ENCODE assay signal across 8 cellular contexts in the genomic region with DNA sequence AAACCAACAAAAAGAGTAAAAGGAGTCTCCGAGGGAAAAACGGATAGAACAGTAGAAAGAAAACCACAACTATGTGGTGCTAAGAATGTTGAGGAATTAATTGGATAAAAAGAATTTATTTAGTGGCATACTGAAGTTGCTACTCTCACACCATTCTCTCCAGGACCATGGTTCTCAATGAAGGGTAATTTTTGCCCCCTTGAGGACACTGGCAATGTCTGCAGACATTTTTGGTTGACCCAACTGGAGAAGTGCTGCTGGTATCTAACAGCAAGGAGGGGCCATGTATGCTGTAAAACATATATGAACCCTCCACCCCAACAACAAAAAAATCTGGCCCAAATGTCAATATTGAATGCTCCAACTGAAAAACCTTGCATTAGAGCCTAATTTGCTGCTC.
DNase-seq lines count a peak whose midpoint lies in the region; ATAC-seq and TF ChIP-seq lines count a peak whose summit lies in the region.

No MANE protein-coding gene starts in this region.

- H3K27ac ChIP-seq in DND-41 (ENCODE audit: low read length) = no peak overlapping the region
- H3K27ac ChIP-seq in left lung = no peak overlapping the region

- no peaks in the 10 kb centered on the region for H4K20me1 ChIP-seq in DND-41 (ENCODE audit: insufficient read depth, low read length)

- TF ChIP-seq CTCF in DND-41 (IDR thresholded peaks at IDR 0.05; ENCODE audit: borderline replicate concordance, extremely low read depth, low read length, poor library complexity, severe bottlenecking) (peak; percentile 19), WTC11 (IDR thresholded peaks at IDR 0.05) (no peak), left lung (IDR thresholded peaks at IDR 0.05) (peak in 1 of 2 donors; percentile 6)

- H3K79me2 ChIP-seq in DND-41 (ENCODE audit: insufficient read depth, low read length) = peaks cover 6% of the 10 kb centered on the region; the same call in 1 of the 2 replicates

- H2AFZ ChIP-seq in DND-41 (ENCODE audit: low read depth, low read length) = no peak overlapping the region

- no peak overlapping the region for H3K9ac ChIP-seq in DND-41 (ENCODE audit: low read depth, low read length)

- H3K9me3 ChIP-seq in DND-41 (ENCODE audit: insufficient read depth, low read length, severe bottlenecking) (no peaks in the 10 kb centered on the region), left lung (no peaks in the 10 kb centered on the region)

- H3K27me3 Mint-ChIP-seq in WTC11 (ENCODE audit: low read depth) = no peaks in the 10 kb centered on the region
- H3K27me3 Mint-ChIP-seq in T-helper 2 cell treated with Interferon-gamma antibody and Interleukin-4, amounts not matched to agents 5 μg/mL and 100 μg/mL, for 36 hours (ENCODE audit: low read depth) = no peaks in the 10 kb centered on the region
- no peaks in the 10 kb centered on the region for H3K27me3 Mint-ChIP-seq in activated naive CD8-positive, alpha-beta T cell treated with anti-CD3 and anti-CD28 coated beads for 36 hours
- H3K27me3 Mint-ChIP-seq in activated T-helper 1 cell treated with anti-CD3 and anti-CD28 coated beads, Interleukin-12 subunit alpha, Interleukin-12 subunit beta, Interleukin-2, Interleukin-4 antibody, amounts not matched to agents 30 ng/mL and 10 ng/mL and 1 ng/mL, durations not matched to agents 14 hours and 24 hours and 36 hours (ENCODE audit: insufficient read depth) = no peaks in the 10 kb centered on the region

- CTCF ChIA-PET in WTC11 (lab: Charles Lee) = interaction anchor here (0.5 kb wide), 1 partner anchor 142 kb away, joined by 3 read pairs; no protein-coding TSS in a partner anchor

- POLR2A ChIA-PET in WTC11 (lab: Charles Lee) = no interaction called here

- H3K4me2 ChIP-seq in DND-41 (ENCODE audit: insufficient read depth, low read length) = no peak overlapping the region

- peaks cover 83% of the 10 kb centered on the region for H3K36me3 ChIP-seq in DND-41 (ENCODE audit: insufficient read depth, low read length)
- peaks cover 0 to 45% of the 10 kb centered on the region in 2 donors for H3K36me3 ChIP-seq in left lung

- H3K4me1 ChIP-seq in DND-41 (ENCODE audit: insufficient read depth, low read length) = no peaks in the 10 kb centered on the region
- peaks cover 0 to 6% of the 10 kb centered on the region in 2 donors for H3K4me1 ChIP-seq in left lung

- DNase-seq in DND-41 (no peak), HT-29 (ENCODE audit: low spot score) (peak; percentile 4), WTC11 (ENCODE audit: low spot score) (no peak), left lung (no peak)
- DNase-seq in stimulated activated CD4-positive, alpha-beta T cell treated with anti-CD3 and anti-CD28 coated beads, Interleukin-12 subunit alpha, Interleukin-12 subunit beta, amount 100 ng/mL, for 4 hours = no peak
- DNase-seq in T-helper 2 cell treated with Interferon-gamma antibody and Interleukin-4, amounts not matched to agents 5 μg/mL and 100 μg/mL, for 36 hours (ENCODE audit: low spot score) = no peak
- DNase-seq in activated naive CD8-positive, alpha-beta T cell treated with anti-CD3 and anti-CD28 coated beads for 36 hours = no peak
- no peak for DNase-seq in activated T-helper 1 cell treated with anti-CD3 and anti-CD28 coated beads, Interleukin-12 subunit alpha, Interleukin-12 subunit beta, Interleukin-2, Interleukin-4 antibody, amounts not matched to agents 30 ng/mL and 10 ng/mL and 1 ng/mL, durations not matched to agents 14 hours and 24 hours and 36 hours (ENCODE audit: low spot score)

- H3K4me3 ChIP-seq in DND-41 (ENCODE audit: low read depth in 1 of 2, low read length in 2 of 2) = no peak overlapping the region
- no peak overlapping the region for H3K4me3 ChIP-seq in left lung

- H3K36me3 Mint-ChIP-seq in WTC11 = peaks cover 58% of the 10 kb centered on the region
- peaks cover 18% of the 10 kb centered on the region for H3K36me3 Mint-ChIP-seq in T-helper 2 cell treated with Interferon-gamma antibody and Interleukin-4, amounts not matched to agents 5 μg/mL and 100 μg/mL, for 36 hours (ENCODE audit: low read depth)
- H3K36me3 Mint-ChIP-seq in activated naive CD8-positive, alpha-beta T cell treated with anti-CD3 and anti-CD28 coated beads for 36 hours = peaks cover 20% of the 10 kb centered on the region
- H3K36me3 Mint-ChIP-seq in activated T-helper 1 cell treated with anti-CD3 and anti-CD28 coated beads, Interleukin-12 subunit alpha, Interleukin-12 subunit beta, Interleukin-2, Interleukin-4 antibody, amounts not matched to agents 30 ng/mL and 10 ng/mL and 1 ng/mL, durations not matched to agents 14 hours and 24 hours and 36 hours (ENCODE audit: low read depth) = peaks cover 18% of the 10 kb centered on the region

- 0 out of 2 replicates have a peak overlapping the region, but pooled peaks have one; percentile 36 for H3K27ac Mint-ChIP-seq in WTC11
- no peak overlapping the region for H3K27ac Mint-ChIP-seq in T-helper 2 cell treated with Interferon-gamma antibody and Interleukin-4, amounts not matched to agents 5 μg/mL and 100 μg/mL, for 36 hours
- no peak overlapping the region for H3K27ac Mint-ChIP-seq in activated naive CD8-positive, alpha-beta T cell treated with anti-CD3 and anti-CD28 coated beads for 36 hours
- H3K27ac Mint-ChIP-seq in activated T-helper 1 cell treated with anti-CD3 and anti-CD28 coated beads, Interleukin-12 subunit alpha, Interleukin-12 subunit beta, Interleukin-2, Interleukin-4 antibody, amounts not matched to agents 30 ng/mL and 10 ng/mL and 1 ng/mL, durations not matched to agents 14 hours and 24 hours and 36 hours = no peak overlapping the region

- H3K4me3 Mint-ChIP-seq in WTC11 = no peak overlapping the region
- H3K4me3 Mint-ChIP-seq in T-helper 2 cell treated with Interferon-gamma antibody and Interleukin-4, amounts not matched to agents 5 μg/mL and 100 μg/mL, for 36 hours = no peak overlapping the region
- no peak overlapping the region for H3K4me3 Mint-ChIP-seq in activated naive CD8-positive, alpha-beta T cell treated with anti-CD3 and anti-CD28 coated beads for 36 hours
- no peak overlapping the region for H3K4me3 Mint-ChIP-seq in activated T-helper 1 cell treated with anti-CD3 and anti-CD28 coated beads, Interleukin-12 subunit alpha, Interleukin-12 subunit beta, Interleukin-2, Interleukin-4 antibody, amounts not matched to agents 30 ng/mL and 10 ng/mL and 1 ng/mL, durations not matched to agents 14 hours and 24 hours and 36 hours

- intact Hi-C loops in left lung (cut with DNase I) = no loop called here
- intact Hi-C loops in activated T-helper 1 cell treated with anti-CD3 and anti-CD28 coated beads, Interleukin-12 subunit alpha, Interleukin-12 subunit beta, Interleukin-2, Interleukin-4 antibody, amounts not matched to agents 30 ng/mL and 10 ng/mL and 1 ng/mL, durations not matched to agents 14 hours and 24 hours and 36 hours (cut with micrococcal nuclease) = no loop called here

- peaks cover 10% of the 10 kb centered on the region for H3K9me3 Mint-ChIP-seq in WTC11
- H3K9me3 Mint-ChIP-seq in T-helper 2 cell treated with Interferon-gamma antibody and Interleukin-4, amounts not matched to agents 5 μg/mL and 100 μg/mL, for 36 hours = peaks cover 3% of the 10 kb centered on the region
- no peaks in the 10 kb centered on the region for H3K9me3 Mint-ChIP-seq in activated naive CD8-positive, alpha-beta T cell treated with anti-CD3 and anti-CD28 coated beads for 36 hours
- H3K9me3 Mint-ChIP-seq in activated T-helper 1 cell treated with anti-CD3 and anti-CD28 coated beads, Interleukin-12 subunit alpha, Interleukin-12 subunit beta, Interleukin-2, Interleukin-4 antibody, amounts not matched to agents 30 ng/mL and 10 ng/mL and 1 ng/mL, durations not matched to agents 14 hours and 24 hours and 36 hours = no peaks in the 10 kb centered on the region

- no peaks in the 10 kb centered on the region for H3K27me3 ChIP-seq in DND-41 (ENCODE audit: insufficient read depth, low read length, poor library complexity)
- H3K27me3 ChIP-seq in left lung = no peaks in the 10 kb centered on the region

- no peak; the same call in 2 of the 3 replicates for ATAC-seq in DND-41 (ENCODE audit: insufficient read depth, low read depth)
- ATAC-seq in WTC11 = peak; percentile 89
- peak; percentile 50 for ATAC-seq in left lung

- no peaks in the 10 kb centered on the region; the same call in 1 of the 2 replicates for H3K4me1 Mint-ChIP-seq in WTC11
- peaks cover 2% of the 10 kb centered on the region for H3K4me1 Mint-ChIP-seq in T-helper 2 cell treated with Interferon-gamma antibody and Interleukin-4, amounts not matched to agents 5 μg/mL and 100 μg/mL, for 36 hours (ENCODE audit: low read depth)
- peaks cover 1% of the 10 kb centered on the region for H3K4me1 Mint-ChIP-seq in activated naive CD8-positive, alpha-beta T cell treated with anti-CD3 and anti-CD28 coated beads for 36 hours
- H3K4me1 Mint-ChIP-seq in activated T-helper 1 cell treated with anti-CD3 and anti-CD28 coated beads, Interleukin-12 subunit alpha, Interleukin-12 subunit beta, Interleukin-2, Interleukin-4 antibody, amounts not matched to agents 30 ng/mL and 10 ng/mL and 1 ng/mL, durations not matched to agents 14 hours and 24 hours and 36 hours (ENCODE audit: low read depth) = no peaks in the 10 kb centered on the region

TF ChIP-seq in WTC11, 78 proteins besides CTCF, POLR2A, EP300 and RAD21:
- TF ChIP-seq TEAD1 (CRISPR knock-in tag; IDR thresholded peaks at IDR 0.05) (no peak), ZNF263 (CRISPR knock-in tag; IDR thresholded peaks at IDR 0.05; ENCODE audit: low read depth) (no peak), CBFB (CRISPR knock-in tag; IDR thresholded peaks at IDR 0.05; ENCODE audit: low read depth) (no peak), MYBL2 (CRISPR knock-in tag; IDR thresholded peaks at IDR 0.05) (no peak), SMAD4 (CRISPR knock-in tag; IDR thresholded peaks at IDR 0.05) (no peak)
- TF ChIP-seq, protein P1, sequence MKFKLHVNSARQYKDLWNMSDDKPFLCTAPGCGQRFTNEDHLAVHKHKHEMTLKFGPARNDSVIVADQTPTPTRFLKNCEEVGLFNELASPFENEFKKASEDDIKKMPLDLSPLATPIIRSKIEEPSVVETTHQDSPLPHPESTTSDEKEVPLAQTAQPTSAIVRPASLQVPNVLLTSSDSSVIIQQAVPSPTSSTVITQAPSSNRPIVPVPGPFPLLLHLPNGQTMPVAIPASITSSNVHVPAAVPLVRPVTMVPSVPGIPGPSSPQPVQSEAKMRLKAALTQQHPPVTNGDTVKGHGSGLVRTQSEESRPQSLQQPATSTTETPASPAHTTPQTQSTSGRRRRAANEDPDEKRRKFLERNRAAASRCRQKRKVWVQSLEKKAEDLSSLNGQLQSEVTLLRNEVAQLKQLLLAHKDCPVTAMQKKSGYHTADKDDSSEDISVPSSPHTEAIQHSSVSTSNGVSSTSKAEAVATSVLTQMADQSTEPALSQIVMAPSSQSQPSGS (CRISPR knock-in tag; IDR thresholded peaks at IDR 0.05; ENCODE audit: borderline replicate concordance, low read depth) = no peak
TF ChIP-seq in WTC11: peak in this region for 0.
